In the genomic region with DNA sequence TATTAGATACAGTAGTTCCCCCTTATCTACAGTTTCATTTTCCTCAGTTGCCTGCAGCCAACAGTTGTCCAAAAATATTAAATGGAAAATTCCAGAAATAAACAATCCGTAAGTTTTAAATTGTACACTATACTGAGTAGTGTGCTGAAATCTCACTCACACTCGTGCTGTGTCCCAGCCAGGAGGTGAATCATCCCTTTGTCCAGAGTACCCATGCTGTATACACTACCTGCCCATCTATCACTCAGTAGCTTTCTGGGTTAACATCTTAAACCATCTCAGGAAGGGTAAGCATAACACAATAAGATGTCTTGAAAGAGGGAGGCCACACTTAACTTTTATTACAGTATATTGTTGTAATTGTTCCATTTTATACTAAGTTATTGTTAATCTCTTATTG, we compare ENCODE assay signal across 30 cellular contexts. TPM values are rescaled to one million over a fixed set of nuclear protein-coding genes. Genes with fewer than 3 reads are reported as not detected.
"Had no signal": no experiment of that assay in that cellular context is flagged by ENCODE, and none has a peak within 500 bp of the region (broad histone marks: within the 10 kb centered on the region; RNA-seq: fewer than 3 reads in every experiment).

No MANE protein-coding gene starts in this region.

- H3K27ac Mint-ChIP-seq: activated B cell treated with CpG ODN at 0.5 μM for 24 hours; activated CD8-positive, alpha-beta T cell treated with anti-CD3 and anti-CD28 coated beads for 36 hours; activated naive CD8-positive, alpha-beta T cell; activated T-helper 17 cell treated with anti-CD3 and anti-CD28 coated beads, Interleukin-2, amount 50 U/mL, for 72 hours; dendritic cell treated with granulocyte-macrophage colony-stimulating factor and Interleukin-4, amounts not matched to agents 40 ng/mL and 50 ng/mL, for 4 days; endodermal cell; T-helper 17 cell; T-helper 2 cell treated with Interferon-gamma antibody and Interleukin-4, amounts not matched to agents 5 μg/mL and 100 μg/mL, for 36 hours had no signal

- FAIRE-seq: frontal cortex had no signal

- H3K9me3 Mint-ChIP-seq: activated B cell treated with CpG ODN at 0.5 μM for 24 hours; activated CD8-positive, alpha-beta T cell treated with anti-CD3 and anti-CD28 coated beads for 36 hours; activated T-helper 17 cell treated with anti-CD3 and anti-CD28 coated beads, Interleukin-2, amount 50 U/mL, for 72 hours; dendritic cell treated with granulocyte-macrophage colony-stimulating factor and Interleukin-4, amounts not matched to agents 40 ng/mL and 50 ng/mL, for 4 days; T-helper 2 cell treated with Interferon-gamma antibody and Interleukin-4, amounts not matched to agents 5 μg/mL and 100 μg/mL, for 36 hours had no signal

- H3K9me3 ChIP-seq: body of pancreas, esophagus squamous epithelium had no signal

- H3K4me1 Mint-ChIP-seq: activated B cell treated with CpG ODN at 0.5 μM for 24 hours; activated T-helper 17 cell treated with anti-CD3 and anti-CD28 coated beads, Interleukin-2, amount 50 U/mL, for 72 hours; endodermal cell; T-helper 17 cell had no signal

- DNase-seq: activated B cell treated with CpG ODN at 0.5 μM for 24 hours; activated CD4-positive, alpha-beta T cell treated with anti-CD3 and anti-CD28 coated beads for 48 hours; activated CD4-positive, alpha-beta T cell treated with anti-CD3 and anti-CD28 coated beads, Interleukin-2, amount 50 U/mL, for 1 hour; activated CD4-positive, alpha-beta T cell treated with anti-CD3 and anti-CD28 coated beads, Interleukin-2, amount 50 U/mL, for 48 hours; activated CD8-positive, alpha-beta memory T cell treated with anti-CD3 and anti-CD28 coated beads for 24 hours; activated CD8-positive, alpha-beta T cell treated with anti-CD3 and anti-CD28 coated beads for 36 hours; activated effector memory CD4-positive, alpha-beta T cell treated with Interleukin-2 at 50 U/mL for 16 hours; activated gamma-delta T cell treated with Interleukin-2 at 50 U/mL for 16 hours; activated naive CD4-positive, alpha-beta T cell treated with anti-CD3 and anti-CD28 coated beads, Interleukin-2, amount 50 U/mL, for 16 hours; activated naive CD4-positive, alpha-beta T cell treated with Interleukin-2 at 50 U/mL for 16 hours; activated T-cell treated with anti-CD3 and anti-CD28 coated beads, Interleukin-2, amount 50 U/mL, for 4 hours; aorta; central memory CD4-positive, alpha-beta T cell; cerebellar nuclear complex; dorsolateral prefrontal cortex; effector memory CD4-positive, alpha-beta T cell; esophagus squamous epithelium; T-helper 1 cell; T-helper 17 cell had no signal

- H3K27me3 ChIP-seq: body of pancreas, cardiac muscle cell had no signal

- H3K4me1 ChIP-seq: body of pancreas, esophagus squamous epithelium had no signal

- ATAC-seq: activated CD4-positive, CD25-positive, alpha-beta regulatory T cell treated with anti-CD3 and anti-CD28 coated beads, Interleukin-2, amount 50 U/mL, for 24 hours; activated CD8-positive, alpha-beta T cell treated with anti-CD3 and anti-CD28 coated beads for 36 hours; activated T-cell treated with anti-CD3 and anti-CD28 coated beads, Interleukin-2, amount 50 U/mL, for 4 hours; activated T-helper 17 cell treated with anti-CD3 and anti-CD28 coated beads, Interleukin-2, amount 50 U/mL, for 72 hours; T-helper 17 cell had no signal

- H3K27me3 Mint-ChIP-seq: activated CD8-positive, alpha-beta T cell treated with anti-CD3 and anti-CD28 coated beads for 36 hours; T-helper 17 cell had no signal

- H3K27ac ChIP-seq: body of pancreas, cardiac muscle cell, coronary artery, esophagus squamous epithelium, WERI-Rb-1 had no signal

- H3K4me3 ChIP-seq: body of pancreas, cardiac muscle cell, coronary artery, dorsolateral prefrontal cortex, esophagus squamous epithelium had no signal

- H3K4me3 Mint-ChIP-seq: activated B cell treated with CpG ODN at 0.5 μM for 24 hours; activated CD8-positive, alpha-beta T cell treated with anti-CD3 and anti-CD28 coated beads for 36 hours; activated naive CD8-positive, alpha-beta T cell; activated T-cell treated with anti-CD3 and anti-CD28 coated beads, Interleukin-2, amount 50 U/mL, for 4 hours; activated T-helper 17 cell treated with anti-CD3 and anti-CD28 coated beads, Interleukin-2, amount 50 U/mL, for 72 hours; dendritic cell treated with granulocyte-macrophage colony-stimulating factor and Interleukin-4, amounts not matched to agents 40 ng/mL and 50 ng/mL, for 4 days; endodermal cell; T-helper 17 cell; T-helper 2 cell treated with Interferon-gamma antibody and Interleukin-4, amounts not matched to agents 5 μg/mL and 100 μg/mL, for 36 hours had no signal

- H3K36me3 ChIP-seq: cardiac muscle cell, esophagus squamous epithelium, WERI-Rb-1 had no signal

- H3K36me3 Mint-ChIP-seq: activated naive CD8-positive, alpha-beta T cell had no signal

RNA-seq across cellular contexts. Expression of gene DNAH5, which starts 31.7 kb away (rescaled TPM):
- total RNA-seq: activated B cell treated with CpG ODN at 0.5 μM for 24 hours; activated CD8-positive, alpha-beta T cell treated with anti-CD3 and anti-CD28 coated beads for 36 hours; activated T-cell treated with anti-CD3 and anti-CD28 coated beads, Interleukin-2, amount 50 U/mL, for 4 hours; activated T-helper 17 cell treated with anti-CD3 and anti-CD28 coated beads, Interleukin-2, amount 50 U/mL, for 72 hours; T-helper 17 cell had no signal
